In the genomic region with DNA sequence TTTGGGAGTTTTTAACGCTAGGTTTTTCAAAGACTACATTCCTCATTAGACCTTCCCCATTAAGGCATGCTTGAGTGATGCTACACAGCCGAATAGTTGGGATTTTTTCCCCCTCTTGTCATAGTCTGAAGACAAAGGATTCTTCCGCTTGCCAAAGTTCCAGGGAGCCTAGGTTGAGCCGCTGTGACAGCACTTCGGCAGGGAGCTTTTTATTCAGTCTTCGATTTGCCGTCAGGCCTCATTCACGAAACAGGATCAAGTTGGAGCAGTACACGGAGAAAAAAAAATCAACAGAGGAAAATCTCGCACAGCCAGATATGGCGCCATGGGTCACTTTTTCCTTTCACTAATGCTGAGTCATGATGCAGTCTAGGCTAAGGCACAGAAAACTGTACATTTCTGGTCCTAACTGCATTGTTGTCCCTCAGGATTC, we compare ENCODE assay signal across 9 cellular contexts. TPM values are rescaled to one million over a fixed set of nuclear protein-coding genes. Genes with fewer than 3 reads are reported as not detected.
DNase-seq lines count a peak whose midpoint lies in the region; ATAC-seq and TF ChIP-seq lines count a peak whose summit lies in the region.
"Had no signal": no experiment of that assay in that cellular context is flagged by ENCODE, and none has a peak within 500 bp of the region (broad histone marks: within the 10 kb centered on the region; RNA-seq: fewer than 3 reads in every experiment).

No MANE protein-coding gene starts in this region.

- WGBS in ectodermal cell, 2 experiments, result 2 to 4% methylated on average over 10 to 11 of the region's 11 CpGs

- H3K4me3 ChIP-seq in ectodermal cell (ENCODE audit: insufficient read depth, low read depth, low read length) (peak overlapping the region; percentile 7), upper lobe of right lung (no peak overlapping the region)

- DNase-seq in NCI-H2227 (lab: John Stamatoyannopoulos, UW; ENCODE audit: unreplicated experiment), result peak; percentile 9
- no peak for DNase-seq in upper lobe of right lung
- DNase-seq in NCI-H187 (lab: John Stamatoyannopoulos, UW), result no peak
- DNase-seq in CD1c-positive myeloid dendritic cell (ENCODE audit: extremely low spot score), result no peak
- DNase-seq in GM13976 (ENCODE audit: low spot score), result no peak
- DNase-seq: activated T-cell treated with anti-CD3 and anti-CD28 coated beads, Interleukin-2, amount 50 U/mL, for 4 hours; NCI-H1436 treated with DMSO at 0.1 percent for 48 hours had no signal

- H3K27me3 ChIP-seq in ectodermal cell (ENCODE audit: control insufficient read depth, insufficient read depth, low read length, poor library complexity, severe bottlenecking), result no peaks in the 10 kb centered on the region
- no peaks in the 10 kb centered on the region for H3K27me3 ChIP-seq in layer of hippocampus (ENCODE audit: control insufficient read depth, insufficient read depth, low read length)
- H3K27me3 ChIP-seq in upper lobe of right lung, result no peaks in the 10 kb centered on the region

- H3K36me3 ChIP-seq in ectodermal cell (ENCODE audit: control insufficient read depth, insufficient read depth, low read length) (peaks cover 20% of the 10 kb centered on the region), upper lobe of right lung (no peaks in the 10 kb centered on the region)

- in situ Hi-C loops in GM13976 (cut with MboI; ENCODE audit: low sequenced_read_pairs, unreplicated experiment), result no loop called here

- TF ChIP-seq CTCF in upper lobe of right lung (IDR thresholded peaks at IDR 0.05) (no peak), GM13976 (IDR thresholded peaks at IDR 0.05; ENCODE audit: borderline replicate concordance, control extremely low read depth, extremely low read depth, insufficient read depth, missing control alignments) (no peak)

- peaks cover 26% of the 10 kb centered on the region for H3K4me1 ChIP-seq in ectodermal cell (ENCODE audit: control insufficient read depth, insufficient read depth, low read length)
- H3K4me1 ChIP-seq in upper lobe of right lung, result no peaks in the 10 kb centered on the region

- H3K27ac ChIP-seq in ectodermal cell (ENCODE audit: insufficient read depth, low read depth, low read length, poor library complexity, severe bottlenecking), result peak overlapping the region; percentile 100
- H3K27ac ChIP-seq in layer of hippocampus (ENCODE audit: low read depth, low read length), result peak overlapping the region; percentile 48
- H3K27ac ChIP-seq in upper lobe of right lung, result peak overlapping the region; percentile 12

- peaks cover 3% of the 10 kb centered on the region for H3K9me3 ChIP-seq in ectodermal cell (ENCODE audit: control insufficient read depth, low read length)
- peaks cover 10% of the 10 kb centered on the region for H3K9me3 ChIP-seq in upper lobe of right lung

- intact Hi-C loops in upper lobe of right lung (cut with DNase I), result no loop called here

- ATAC-seq in upper lobe of right lung, result peak; percentile 66
- ATAC-seq: activated T-cell treated with anti-CD3 and anti-CD28 coated beads, Interleukin-2, amount 50 U/mL, for 4 hours had no signal

RNA-seq across cellular contexts. Expression of a gene that starts 24.3 kb away (rescaled TPM):
- 45.6 TPM for polyA plus RNA-seq in ectodermal cell (2013, experiment 1 of 4)
- 45.1 TPM for polyA plus RNA-seq in ectodermal cell (2013, experiment 2 of 4)
- 36.5 TPM for polyA plus RNA-seq in ectodermal cell (2013, experiment 3 of 4)
- polyA plus RNA-seq in ectodermal cell (2013, experiment 4 of 4), result 41.5 TPM
- total RNA-seq in upper lobe of right lung, result 73.3 TPM

RNA-seq across cellular contexts. Expression of a gene that starts 38.4 kb away (rescaled TPM):
- not detected for polyA plus RNA-seq in ectodermal cell (2013, experiment 1 of 4)
- polyA plus RNA-seq in ectodermal cell (2013, experiment 2 of 4), result not detected
- polyA plus RNA-seq in ectodermal cell (2013, experiment 3 of 4), result not detected
- polyA plus RNA-seq in ectodermal cell (2013, experiment 4 of 4), result not detected
- total RNA-seq in upper lobe of right lung, result 0.64 TPM
- total RNA-seq: activated T-cell treated with anti-CD3 and anti-CD28 coated beads, Interleukin-2, amount 50 U/mL, for 4 hours had no signal

Comparison
In these comparisons a context has a peak if more than half of its experiments do, and no peak if none do; other contexts are left out.
1. H3K27ac ChIP-seq: peak in every context shown above with its lines; median percentile 100 in ectodermal cell; 48 in layer of hippocampus; 12 in upper lobe of right lung.